In genomic region chr6:79984261-79984660, GRCh38 we compare ENCODE assay signal across 9 cellular contexts. TPM values are rescaled to one million over a fixed set of nuclear protein-coding genes. Genes with fewer than 3 reads are reported as not detected.
DNase-seq lines count a peak whose midpoint lies in the region; ATAC-seq and TF ChIP-seq lines count a peak whose summit lies in the region.
"Had no signal": no experiment of that assay in that cellular context is flagged by ENCODE, and none has a peak within 500 bp of the region (broad histone marks: within the 10 kb centered on the region; RNA-seq: fewer than 3 reads in every experiment).

No MANE protein-coding gene starts in this region.

- H3K9me3 ChIP-seq in WERI-Rb-1 (ENCODE audit: severe bottlenecking): no peaks in the 10 kb centered on the region
- no peaks in the 10 kb centered on the region for H3K9me3 ChIP-seq in naive thymus-derived CD4-positive, alpha-beta T cell (ENCODE audit: control insufficient read depth in 2 of 3, low read length in 3 of 3)
- H3K9me3 ChIP-seq: right lobe of liver had no signal

- CTCF ChIA-PET in naive thymus-derived CD4-positive, alpha-beta T cell (lab: Charles Lee): no interaction called here

- no peaks in the 10 kb centered on the region for H3K36me3 Mint-ChIP-seq in naive thymus-derived CD4-positive, alpha-beta T cell
- H3K36me3 Mint-ChIP-seq in type B pancreatic cell: no peaks in the 10 kb centered on the region

- POLR2A ChIA-PET in naive thymus-derived CD4-positive, alpha-beta T cell (lab: Charles Lee): no interaction called here

- H3K4me1 Mint-ChIP-seq in naive thymus-derived CD4-positive, alpha-beta T cell: peaks cover 0 to 10% (median 1%) of the 10 kb centered on the region in 7 donors
- H3K4me1 Mint-ChIP-seq in type B pancreatic cell (ENCODE audit: unreplicated experiment): no peaks in the 10 kb centered on the region

- DNase-seq in WERI-Rb-1: peak; percentile 17
- DNase-seq in naive thymus-derived CD4-positive, alpha-beta T cell: peak in 2 of 9 donors; percentile 14 to 21
- no peak for DNase-seq in type B pancreatic cell (ENCODE audit: extremely low spot score, unreplicated experiment)
- DNase-seq in SKM-1 treated with dmso at 0.1 percent for 144 hours (lab: John Stamatoyannopoulos, UW; ENCODE audit: unreplicated experiment): no peak
- DNase-seq: right lobe of liver had no signal

- H3K9me3 Mint-ChIP-seq in naive thymus-derived CD4-positive, alpha-beta T cell: no peaks in the 10 kb centered on the region
- H3K9me3 Mint-ChIP-seq in type B pancreatic cell: no peaks in the 10 kb centered on the region

- TF ChIP-seq CTCF in WERI-Rb-1 (IDR thresholded peaks at IDR 0.05; ENCODE audit: low read depth, low read length) (peak; percentile 8; the same call in 1 of the 2 replicates), type B pancreatic cell (conservative IDR thresholded peaks at IDR 0.05) (no peak)

- intact Hi-C loops in naive thymus-derived CD4-positive, alpha-beta T cell (cut with micrococcal nuclease): no loop called here

- H3K4me3 Mint-ChIP-seq in naive thymus-derived CD4-positive, alpha-beta T cell: no peak overlapping the region
- H3K4me3 Mint-ChIP-seq in type B pancreatic cell: no peak overlapping the region

- H3K27ac ChIP-seq in WERI-Rb-1: no peak overlapping the region
- H3K27ac ChIP-seq in naive thymus-derived CD4-positive, alpha-beta T cell (ENCODE audit: low read depth, low read length): no peak overlapping the region
- H3K27ac ChIP-seq: right lobe of liver, SK-N-MC had no signal

- H3K27me3 Mint-ChIP-seq in naive thymus-derived CD4-positive, alpha-beta T cell: peaks cover 0 to 11% (median 3%) of the 10 kb centered on the region in 5 donors
- H3K27me3 Mint-ChIP-seq in type B pancreatic cell: no peaks in the 10 kb centered on the region

- H3K27ac Mint-ChIP-seq in naive thymus-derived CD4-positive, alpha-beta T cell: no peak overlapping the region
- no peak overlapping the region for H3K27ac Mint-ChIP-seq in type B pancreatic cell

- ATAC-seq in GM18870 (IDR thresholded peaks at IDR 0.05; ENCODE audit: unreplicated experiment) (peak; percentile 63), HG02938 (IDR thresholded peaks at IDR 0.05; ENCODE audit: unreplicated experiment) (peak; percentile 66), GM19452 (IDR thresholded peaks at IDR 0.05; ENCODE audit: unreplicated experiment) (no peak)
- peak; percentile 24 for ATAC-seq in naive thymus-derived CD4-positive, alpha-beta T cell

- no peaks in the 10 kb centered on the region for H3K36me3 ChIP-seq in WERI-Rb-1
- no peaks in the 10 kb centered on the region for H3K36me3 ChIP-seq in naive thymus-derived CD4-positive, alpha-beta T cell (ENCODE audit: control insufficient read depth in 2 of 3, insufficient read depth in 3 of 3, low read length in 3 of 3)
- H3K36me3 ChIP-seq: right lobe of liver had no signal

- H3K4me3 ChIP-seq in WERI-Rb-1 (ENCODE audit: low read depth, low read length): no peak overlapping the region
- H3K4me3 ChIP-seq in naive thymus-derived CD4-positive, alpha-beta T cell (ENCODE audit: low read length): no peak overlapping the region
- H3K4me3 ChIP-seq: right lobe of liver, SK-N-MC had no signal

- no peaks in the 10 kb centered on the region for H3K4me1 ChIP-seq in naive thymus-derived CD4-positive, alpha-beta T cell (ENCODE audit: control insufficient read depth in 2 of 2, insufficient read depth in 2 of 2, low read length in 2 of 2)

- no peaks in the 10 kb centered on the region for H3K27me3 ChIP-seq in WERI-Rb-1 (ENCODE audit: insufficient read depth, low read depth, severe bottlenecking)
- no peaks in the 10 kb centered on the region for H3K27me3 ChIP-seq in naive thymus-derived CD4-positive, alpha-beta T cell (ENCODE audit: control insufficient read depth in 2 of 2, insufficient read depth in 2 of 2, low read length in 2 of 2)
- H3K27me3 ChIP-seq: right lobe of liver had no signal

RNA-seq across cellular contexts. Expression of gene TTK, which starts 20.2 kb away (rescaled TPM):
- 10 to 100 TPM in 1 of 5 experiments, 1 to 10 TPM in 1, under 1 TPM in 3; 0.13 to 22.4 (median 0.81) TPM for total RNA-seq in naive thymus-derived CD4-positive, alpha-beta T cell
- polyA plus RNA-seq in naive thymus-derived CD4-positive, alpha-beta T cell: under 1 TPM in 1 of 2 donors, not detected in 1; 0.51 TPM
- 13.4 and 32.1 TPM in 2 replicates for total RNA-seq in type B pancreatic cell (ENCODE audit: low replicate concordance)

RNA-seq across cellular contexts. Expression of gene ELOVL4, which starts 36.9 kb away (rescaled TPM):
- total RNA-seq in naive thymus-derived CD4-positive, alpha-beta T cell: under 1 TPM; 0.11 to 0.75 (median 0.37) TPM
- 1 to 10 TPM in 1 of 2 donors, under 1 TPM in 1; 0.39 to 1.6 TPM for polyA plus RNA-seq in naive thymus-derived CD4-positive, alpha-beta T cell
- 9.1 and 11.5 TPM in 2 replicates for total RNA-seq in type B pancreatic cell (ENCODE audit: low replicate concordance)
